Comparison of ENCODE assay signal across 8 cellular contexts in genomic region chr6:156687875-156688549, GRCh38.
DNase-seq lines count a peak whose midpoint lies in the region; ATAC-seq and TF ChIP-seq lines count a peak whose summit lies in the region.

No MANE protein-coding gene starts in this region.

- intact Hi-C loops in A673 (cut with micrococcal nuclease; ENCODE audit: unreplicated experiment) (loop anchor here (2.0 to 5.0 kb wide), 2 partner anchors 123 to 1361 kb away; no protein-coding TSS in a partner anchor), transverse colon (cut with DNase I; ENCODE audit: low total_unique reads) (loop anchor here (1.0 to 10.0 kb wide), 3 partner anchors 33 to 337 kb away; no protein-coding TSS in a partner anchor)

- H3K36me3 ChIP-seq in A673 (ENCODE audit: insufficient read depth, low read length, poor library complexity, severe bottlenecking) (no peaks in the 10 kb centered on the region), RWPE2 (ENCODE audit: low read depth) (no peaks in the 10 kb centered on the region), lung (ENCODE audit: control insufficient read depth in 2 of 2, insufficient read depth in 2 of 2, low read length in 2 of 2) (no peaks in the 10 kb centered on the region), transverse colon (no peaks in the 10 kb centered on the region)
- H3K36me3 ChIP-seq in effector memory CD4-positive, alpha-beta T cell (ENCODE audit: control insufficient read depth, insufficient read depth, low read length) = no peaks in the 10 kb centered on the region

- in situ Hi-C loops in transverse colon (cut with MboI; ENCODE audit: low pct_ligation_motif_present in 1 of 4, low pct_unique_long_range_greater_than_20kb in 1 of 4, low sequenced_read_pairs in 3 of 4) = loop anchor here in 2 of 4 donors (5.0 to 25.0 kb wide), 3 partner anchors 84 to 324 kb away; no protein-coding TSS in a partner anchor

- POLR2A ChIA-PET in A673 (lab: Charles Lee; ENCODE audit: low non-redundant PET) = no interaction called here

- peak; percentile 33 for DNase-seq in A673 (ENCODE audit: low spot score)
- DNase-seq in RWPE2 (ENCODE audit: low spot score) = no peak
- no peak for DNase-seq in effector memory CD4-positive, alpha-beta T cell
- DNase-seq in lung (ENCODE audit: low spot score) = no peak
- DNase-seq in transverse colon = peak; percentile 35
- no peak for DNase-seq in H4 (ENCODE audit: low spot score)

- H3K4me1 ChIP-seq in A673 (ENCODE audit: insufficient read depth, low read length, poor library complexity, severe bottlenecking) (peaks cover 5% of the 10 kb centered on the region), RWPE2 (ENCODE audit: insufficient read depth, poor library complexity, severe bottlenecking) (no peaks in the 10 kb centered on the region), lung (ENCODE audit: control insufficient read depth in 2 of 2, insufficient read depth in 2 of 2, low read length in 2 of 2) (no peaks in the 10 kb centered on the region), transverse colon (peaks cover 0 to 18% (median 11%) of the 10 kb centered on the region in 4 donors)
- no peaks in the 10 kb centered on the region for H3K4me1 ChIP-seq in effector memory CD4-positive, alpha-beta T cell (ENCODE audit: control insufficient read depth, insufficient read depth, low read length, poor library complexity, severe bottlenecking)

- ATAC-seq in GM18505 (IDR thresholded peaks at IDR 0.05; ENCODE audit: unreplicated experiment) = no peak
- no peak for ATAC-seq in RWPE2 (ENCODE audit: low read depth)
- no peak for ATAC-seq in lung (ENCODE audit: insufficient read depth, low FRiP score)
- ATAC-seq in GM18870 (IDR thresholded peaks at IDR 0.05; ENCODE audit: unreplicated experiment) = no peak

- TF ChIP-seq CTCF in A673 (conservative IDR thresholded peaks at IDR 0.05; ENCODE audit: low read depth, low read length) = no peak
- TF ChIP-seq CTCF in RWPE2 (IDR thresholded peaks at IDR 0.05; ENCODE audit: poor library complexity, severe bottlenecking) = no peak
- no peak for TF ChIP-seq CTCF in lung (IDR thresholded peaks at IDR 0.05; ENCODE audit: control extremely low read depth, extremely low read depth)
- no peak for TF ChIP-seq CTCF in transverse colon (IDR thresholded peaks at IDR 0.05)

- peak overlapping the region; percentile 53 for H3K27ac ChIP-seq in A673 (ENCODE audit: low read depth, low read length, poor library complexity, severe bottlenecking)
- peak overlapping the region; percentile 88 for H3K27ac ChIP-seq in RWPE2 (ENCODE audit: poor library complexity, severe bottlenecking)
- peak overlapping the region; percentile 46 for H3K27ac ChIP-seq in effector memory CD4-positive, alpha-beta T cell (ENCODE audit: insufficient read depth, low read length, poor library complexity, severe bottlenecking)
- H3K27ac ChIP-seq in lung (ENCODE audit: low read depth in 1 of 2, low read length in 1 of 2) = peak overlapping the region; percentile 80 to 96
- peak overlapping the region; percentile 95 to 97 (median 96) for H3K27ac ChIP-seq in transverse colon

- CTCF ChIA-PET in A673 (lab: Charles Lee) = no interaction called here

- H3K27me3 ChIP-seq in A673 (replicated peaks; ENCODE audit: insufficient read depth, low read depth, low read length, poor library complexity) (no peaks in the 10 kb centered on the region), RWPE2 (ENCODE audit: insufficient read depth, poor library complexity, severe bottlenecking) (no peaks in the 10 kb centered on the region), lung (ENCODE audit: control insufficient read depth, insufficient read depth) (no peaks in the 10 kb centered on the region), transverse colon (no peaks in the 10 kb centered on the region)
- H3K27me3 ChIP-seq in effector memory CD4-positive, alpha-beta T cell (replicated peaks; ENCODE audit: control insufficient read depth, insufficient read depth, low read length, poor library complexity, severe bottlenecking) = no peaks in the 10 kb centered on the region

- H3K9me3 ChIP-seq in A673 (ENCODE audit: low read depth, low read length, poor library complexity, severe bottlenecking) = no peaks in the 10 kb centered on the region
- no peaks in the 10 kb centered on the region for H3K9me3 ChIP-seq in RWPE2 (ENCODE audit: severe bottlenecking)
- H3K9me3 ChIP-seq in effector memory CD4-positive, alpha-beta T cell (ENCODE audit: control insufficient read depth, low read length) = no peaks in the 10 kb centered on the region
- no peaks in the 10 kb centered on the region for H3K9me3 ChIP-seq in lung (ENCODE audit: control insufficient read depth in 2 of 2, insufficient read depth in 1 of 2, low read length in 1 of 2)
- H3K9me3 ChIP-seq in transverse colon = no peaks in the 10 kb centered on the region

- H3K4me3 ChIP-seq in A673 (ENCODE audit: low read depth, low read length, poor library complexity, severe bottlenecking) = peak overlapping the region; percentile 50
- H3K4me3 ChIP-seq in RWPE2 (ENCODE audit: severe bottlenecking) = peak overlapping the region; percentile 49
- H3K4me3 ChIP-seq in effector memory CD4-positive, alpha-beta T cell (ENCODE audit: insufficient read depth, low read depth, low read length, poor library complexity, severe bottlenecking) = peak overlapping the region; percentile 60
- no peak overlapping the region for H3K4me3 ChIP-seq in lung
- peak overlapping the region; percentile 51 to 68 (median 62) for H3K4me3 ChIP-seq in transverse colon

- TF ChIP-seq POLR2A in GM18505 (IDR thresholded peaks at IDR 0.05; ENCODE audit: borderline replicate concordance, extremely low read depth, insufficient read depth, insufficient read length) (peak; percentile 12), transverse colon (IDR thresholded peaks at IDR 0.05) (no peak)

- WGBS in lung, 2 donors = 12 to 13% methylated on average over 20 of the region's 20 CpGs
- 8 to 21% methylated on average over 2 to 20 of the region's 20 CpGs for WGBS in transverse colon (ENCODE audit: low coverage in 1 of 2), 2 donors

- no TSS peak for BruUV-seq in A673 (replicated peaks; lab: Mats Ljungman, UMichigan)

- no peak for TF ChIP-seq EP300 in transverse colon (IDR thresholded peaks at IDR 0.05; ENCODE audit: low read depth)

Comparison
In these comparisons a context has a peak if more than half of its experiments do, and no peak if none do; other contexts are left out.
1. DNase-seq: peak in A673 (single experiment) and transverse colon (single experiment); none in RWPE2 (single experiment), effector memory CD4-positive, alpha-beta T cell (0 of 3), lung (single experiment) and H4 (single experiment).
2. H3K27ac ChIP-seq: peak in every context shown above with its lines; median percentile 96 in transverse colon; 88 in RWPE2; 88 in lung; 53 in A673; 46 in effector memory CD4-positive, alpha-beta T cell.